ENCODE assay signal across 8 cellular contexts in the genomic region with DNA sequence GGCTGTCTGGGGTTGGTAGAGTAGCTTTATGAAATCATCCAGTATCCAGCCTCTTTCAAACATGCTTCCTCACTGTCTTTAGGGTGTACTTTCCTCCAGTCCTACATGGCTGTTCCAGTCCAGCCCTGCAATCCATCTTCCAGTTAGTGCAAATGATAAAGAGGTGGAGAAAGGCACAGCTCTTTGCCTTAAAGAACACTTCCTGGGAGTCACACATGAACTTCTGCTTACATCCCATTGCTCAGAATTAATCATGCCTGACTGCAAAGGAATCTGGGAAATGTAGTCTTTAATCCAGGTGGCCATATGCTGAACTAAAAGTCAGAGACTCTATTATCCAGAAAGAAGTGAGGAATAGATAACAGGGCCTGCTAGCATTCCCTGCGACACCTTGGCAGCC.
DNase-seq lines count a peak whose midpoint lies in the region; ATAC-seq, FAIRE-seq and TF ChIP-seq lines count a peak whose summit lies in the region.

No MANE protein-coding gene starts in this region.

- TF ChIP-seq POLR2A in A549 (IDR thresholded peaks at IDR 0.05; ENCODE audit: low read length) = no peak

- ATAC-seq in A549 (peak; percentile 72 to 90; a peak in 4 of 6 replicates), GM19463 (IDR thresholded peaks at IDR 0.05; ENCODE audit: unreplicated experiment) (peak; percentile 53), GM19328 (IDR thresholded peaks at IDR 0.05; ENCODE audit: unreplicated experiment) (no peak), GM19452 (IDR thresholded peaks at IDR 0.05; ENCODE audit: unreplicated experiment) (no peak)

- H3K4me2 ChIP-seq in A549 = peak overlapping the region; percentile 45; the same call in 2 of the 3 replicates

- no peak for TF ChIP-seq EP300 in A549 (IDR thresholded peaks at IDR 0.05)

- peak; percentile 43 to 49 for DNase-seq in A549 (ENCODE audit: low read depth in 1 of 2, low spot score in 1 of 2)
- peak; percentile 85 for DNase-seq in NOMO-1 treated with DMSO at 0.1 percent for 48 hours (lab: John Stamatoyannopoulos, UW; ENCODE audit: unreplicated experiment)
- DNase-seq in epithelial cell of esophagus (ENCODE audit: low read depth) = peak; percentile 83
- DNase-seq in pons (ENCODE audit: low spot score) = peak; percentile 23
- DNase-seq in epidermal melanocyte (ENCODE audit: insufficient read length, low spot score) = no peak

- H3K9me3 ChIP-seq in A549 = no peaks in the 10 kb centered on the region

- H3K27ac ChIP-seq in A549 = peak overlapping the region; percentile 44 to 46; a peak in 2 of 6 replicates

- CTCF ChIA-PET in A549 (lab: Yijun Ruan, JAX) = interaction anchor here (0.6 to 1.5 kb wide), 3 partner anchors 27 to 101 kb away, joined by 3 to 4 read pairs (median 3); no protein-coding TSS in a partner anchor

- TF ChIP-seq CTCF in A549 (IDR thresholded peaks at IDR 0.05) (no peak), epithelial cell of esophagus (IDR thresholded peaks at IDR 0.05; ENCODE audit: insufficient read depth, low read depth, low read length, missing control alignments) (no peak)

- H3K4me1 ChIP-seq in A549 = peaks cover 27% of the 10 kb centered on the region

- FAIRE-seq in A549 (lab: Jason Lieb, UNC) = no peak

- TF ChIP-seq RAD21 in A549 (conservative IDR thresholded peaks at IDR 0.05 in 1 of 2, IDR thresholded peaks at IDR 0.05 in 1 of 2) = no peak

- H3K4me3 ChIP-seq in A549 = no peak overlapping the region
- H3K4me3 ChIP-seq in epithelial cell of esophagus (ENCODE audit: low read length) = no peak overlapping the region

- POLR2A ChIA-PET in A549 (lab: Yijun Ruan, JAX) = no interaction called here

- WGBS in A549 (ENCODE audit: missing lambda C conversion rate) = 36% methylated on average over 1 of the region's 1 CpG

TF ChIP-seq in A549, 52 proteins besides CTCF, POLR2A, EP300 and RAD21:
- TF ChIP-seq, protein P1, sequence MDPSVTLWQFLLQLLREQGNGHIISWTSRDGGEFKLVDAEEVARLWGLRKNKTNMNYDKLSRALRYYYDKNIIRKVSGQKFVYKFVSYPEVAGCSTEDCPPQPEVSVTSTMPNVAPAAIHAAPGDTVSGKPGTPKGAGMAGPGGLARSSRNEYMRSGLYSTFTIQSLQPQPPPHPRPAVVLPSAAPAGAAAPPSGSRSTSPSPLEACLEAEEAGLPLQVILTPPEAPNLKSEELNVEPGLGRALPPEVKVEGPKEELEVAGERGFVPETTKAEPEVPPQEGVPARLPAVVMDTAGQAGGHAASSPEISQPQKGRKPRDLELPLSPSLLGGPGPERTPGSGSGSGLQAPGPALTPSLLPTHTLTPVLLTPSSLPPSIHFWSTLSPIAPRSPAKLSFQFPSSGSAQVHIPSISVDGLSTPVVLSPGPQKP (IDR thresholded peaks at IDR 0.05; ENCODE audit: low read depth, low read length) = no peak
- TF ChIP-seq CHD4 (IDR thresholded peaks at IDR 0.05; ENCODE audit: borderline replicate concordance) (no peak), CBX8 (IDR thresholded peaks at IDR 0.05) (no peak), RARB (CRISPR knock-in tag; IDR thresholded peaks at IDR 0.05) (no peak), USF2 (IDR thresholded peaks at IDR 0.05) (no peak), SMC3 (IDR thresholded peaks at IDR 0.05) (no peak), ZSCAN20 (CRISPR knock-in tag; IDR thresholded peaks at IDR 0.05) (no peak), HDAC2 (IDR thresholded peaks at IDR 0.05) (no peak), HOXA7 (CRISPR knock-in tag; IDR thresholded peaks at IDR 0.05) (no peak), HOXB13 (CRISPR knock-in tag; IDR thresholded peaks at IDR 0.05; ENCODE audit: low read depth) (no peak), NPAS2 (CRISPR knock-in tag; IDR thresholded peaks at IDR 0.05; ENCODE audit: borderline replicate concordance) (no peak), RCOR1 (IDR thresholded peaks at IDR 0.05; ENCODE audit: low read depth, low read length) (no peak), GATA3 (IDR thresholded peaks at IDR 0.05; ENCODE audit: borderline replicate concordance) (no peak), KDM5A (IDR thresholded peaks at IDR 0.05) (no peak), MYC (IDR thresholded peaks at IDR 0.05; ENCODE audit: borderline replicate concordance, low read length) (no peak), MAFK (IDR thresholded peaks at IDR 0.05; ENCODE audit: partially characterized antibody) (no peak), TFCP2L1 (CRISPR knock-in tag; IDR thresholded peaks at IDR 0.05) (no peak)
- TF ChIP-seq, protein P2, sequence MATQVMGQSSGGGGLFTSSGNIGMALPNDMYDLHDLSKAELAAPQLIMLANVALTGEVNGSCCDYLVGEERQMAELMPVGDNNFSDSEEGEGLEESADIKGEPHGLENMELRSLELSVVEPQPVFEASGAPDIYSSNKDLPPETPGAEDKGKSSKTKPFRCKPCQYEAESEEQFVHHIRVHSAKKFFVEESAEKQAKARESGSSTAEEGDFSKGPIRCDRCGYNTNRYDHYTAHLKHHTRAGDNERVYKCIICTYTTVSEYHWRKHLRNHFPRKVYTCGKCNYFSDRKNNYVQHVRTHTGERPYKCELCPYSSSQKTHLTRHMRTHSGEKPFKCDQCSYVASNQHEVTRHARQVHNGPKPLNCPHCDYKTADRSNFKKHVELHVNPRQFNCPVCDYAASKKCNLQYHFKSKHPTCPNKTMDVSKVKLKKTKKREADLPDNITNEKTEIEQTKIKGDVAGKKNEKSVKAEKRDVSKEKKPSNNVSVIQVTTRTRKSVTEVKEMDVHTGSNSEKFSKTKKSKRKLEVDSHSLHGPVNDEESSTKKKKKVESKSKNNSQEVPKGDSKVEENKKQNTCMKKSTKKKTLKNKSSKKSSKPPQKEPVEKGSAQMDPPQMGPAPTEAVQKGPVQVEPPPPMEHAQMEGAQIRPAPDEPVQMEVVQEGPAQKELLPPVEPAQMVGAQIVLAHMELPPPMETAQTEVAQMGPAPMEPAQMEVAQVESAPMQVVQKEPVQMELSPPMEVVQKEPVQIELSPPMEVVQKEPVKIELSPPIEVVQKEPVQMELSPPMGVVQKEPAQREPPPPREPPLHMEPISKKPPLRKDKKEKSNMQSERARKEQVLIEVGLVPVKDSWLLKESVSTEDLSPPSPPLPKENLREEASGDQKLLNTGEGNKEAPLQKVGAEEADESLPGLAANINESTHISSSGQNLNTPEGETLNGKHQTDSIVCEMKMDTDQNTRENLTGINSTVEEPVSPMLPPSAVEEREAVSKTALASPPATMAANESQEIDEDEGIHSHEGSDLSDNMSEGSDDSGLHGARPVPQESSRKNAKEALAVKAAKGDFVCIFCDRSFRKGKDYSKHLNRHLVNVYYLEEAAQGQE (IDR thresholded peaks at IDR 0.05) = no peak

Comparison
In these comparisons a context has a peak if more than half of its experiments do, and no peak if none do; other contexts are left out.
1. ATAC-seq: peak in A549 (2 of 2) and GM19463 (single experiment); none in GM19328 (single experiment) and GM19452 (single experiment).